20 cellular contexts compared by ENCODE assay signal in genomic region chr6:137738931-137739504, GRCh38.
"Had no signal": no experiment of that assay in that cellular context is flagged by ENCODE, and none has a peak within 500 bp of the region (broad histone marks: within the 10 kb centered on the region; RNA-seq: fewer than 3 reads in every experiment).

No MANE protein-coding gene starts in this region.

- H3K27ac Mint-ChIP-seq: activated naive CD4-positive, alpha-beta T cell treated with anti-CD3 and anti-CD28 coated beads, Interleukin-2, amount 50 U/mL, for 72 hours; stimulated activated naive B cell treated with anti-CD40 and anti-IgM and Interleukin-4, amounts not matched to agents 10 μg/mL and 1 μg/mL and 100 μg/mL, for 72 hours; WTC11 had no signal

- ATAC-seq: left lobe of liver, sciatic nerve, upper lobe of right lung, WTC11 had no signal

- H3K9me3 ChIP-seq: ascending aorta, breast epithelium, thoracic aorta, upper lobe of right lung had no signal

- H3K27ac ChIP-seq: ascending aorta, coronary artery, thoracic aorta, upper lobe of right lung had no signal

- H3K36me3 Mint-ChIP-seq: activated naive CD4-positive, alpha-beta T cell treated with anti-CD3 and anti-CD28 coated beads, Interleukin-2, amount 50 U/mL, for 72 hours; WTC11 had no signal

- H3K4me3 ChIP-seq: ascending aorta, breast epithelium, coronary artery, lung, thoracic aorta, upper lobe of right lung had no signal

- H3K4me3 Mint-ChIP-seq: stimulated activated naive B cell treated with anti-CD40 and anti-IgM and Interleukin-4, amounts not matched to agents 10 μg/mL and 1 μg/mL and 100 μg/mL, for 72 hours; WTC11 had no signal

- H3K27me3 Mint-ChIP-seq: stimulated activated naive B cell treated with anti-CD40 and anti-IgM and Interleukin-4, amounts not matched to agents 10 μg/mL and 1 μg/mL and 100 μg/mL, for 72 hours had no signal

- H3K4me1 ChIP-seq: ascending aorta, breast epithelium, upper lobe of right lung had no signal

- DNase-seq: activated T-cell treated with anti-CD3 and anti-CD28 coated beads, Interleukin-2, amount 50 U/mL, for 1 hour; kidney; midbrain; occipital lobe; stimulated activated CD4-positive, alpha-beta T cell treated with anti-CD3 and anti-CD28 coated beads, Interleukin-2, amount 100 ng/mL, for 48 hours; stimulated activated CD8-positive, alpha-beta memory T cell treated with anti-CD3 and anti-CD28 coated beads, Interleukin-4, amount 100 ng/mL, for 48 hours; stimulated activated naive B cell treated with anti-CD40 and anti-IgM and Interleukin-4, amounts not matched to agents 10 μg/mL and 1 μg/mL and 100 μg/mL, for 72 hours; T-helper 1 cell; T-helper 9 cell; upper lobe of right lung had no signal

- H3K36me3 ChIP-seq: ascending aorta, breast epithelium, thoracic aorta, upper lobe of right lung had no signal

- H3K27me3 ChIP-seq: ascending aorta, breast epithelium, upper lobe of right lung had no signal

- FAIRE-seq: endometrium, kidney had no signal
